11 cellular contexts compared by ENCODE assay signal in the genomic region with DNA sequence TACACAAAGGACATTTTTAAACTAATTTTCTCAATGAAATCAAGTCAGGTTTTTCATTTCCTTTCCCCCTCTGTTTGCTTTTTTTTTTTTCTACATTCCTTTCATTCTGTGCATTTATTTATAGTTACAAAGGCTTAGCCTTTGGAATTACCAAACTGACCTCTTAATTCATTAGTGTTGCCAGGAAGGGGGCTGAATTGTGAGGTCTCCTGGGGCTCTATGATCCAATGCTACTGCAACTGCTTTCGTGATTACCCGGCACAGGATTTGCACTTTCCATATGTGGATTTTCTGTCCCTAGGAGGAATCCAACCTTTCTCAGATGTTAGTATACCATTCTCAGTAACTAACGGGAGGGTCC. TPM values are rescaled to one million over a fixed set of nuclear protein-coding genes. Genes with fewer than 3 reads are reported as not detected.
A peak's percentile ranks its signal among the peaks of the same experiment; 100 is the strongest.
DNase-seq lines count a peak whose midpoint lies in the region; ATAC-seq and TF ChIP-seq lines count a peak whose summit lies in the region.
"Had no signal": no experiment of that assay in that cellular context is flagged by ENCODE, and none has a peak within 500 bp of the region (broad histone marks: within the 10 kb centered on the region; RNA-seq: fewer than 3 reads in every experiment).

No MANE protein-coding gene starts in this region.

- H3K4me1 ChIP-seq in neuronal stem cell (ENCODE audit: control insufficient read depth in 2 of 2, insufficient read depth in 1 of 2, low read depth in 1 of 2, low read length in 2 of 2) = peaks cover 18 to 36% of the 10 kb centered on the region in 2 donors

- H3K27me3 Mint-ChIP-seq in HFFc6 (ENCODE audit: insufficient read depth) = no peaks in the 10 kb centered on the region
- H3K27me3 Mint-ChIP-seq in endothelial cell (ENCODE audit: unreplicated experiment) = no peaks in the 10 kb centered on the region
- H3K27me3 Mint-ChIP-seq in stimulated activated memory B cell treated with anti-CD40 and anti-IgM and Interleukin-4, amounts not matched to agents 10 μg/mL and 1 μg/mL and 100 μg/mL, for 72 hours = no peaks in the 10 kb centered on the region
- H3K27me3 Mint-ChIP-seq: activated naive CD4-positive, alpha-beta T cell treated with anti-CD3 and anti-CD28 coated beads, Interleukin-2, amount 50 U/mL, for 24 hours had no signal

- peak overlapping the region; percentile 87 for H3K27ac ChIP-seq in neuronal stem cell (replicated peaks; ENCODE audit: low read length)

- no peak overlapping the region for H3K18ac ChIP-seq in neuronal stem cell (ENCODE audit: low read length)

- H3K4me3 ChIP-seq in neuronal stem cell (ENCODE audit: low read length in 2 of 2) = no peak overlapping the region

- H2AK5ac ChIP-seq in neuronal stem cell (ENCODE audit: low read depth, low read length) = no peak overlapping the region

- H3K4me1 Mint-ChIP-seq in HFFc6 (ENCODE audit: low read depth) = peaks cover 88% of the 10 kb centered on the region
- H3K4me1 Mint-ChIP-seq in endothelial cell (ENCODE audit: unreplicated experiment) = peaks cover 32% of the 10 kb centered on the region
- peaks cover 5% of the 10 kb centered on the region for H3K4me1 Mint-ChIP-seq in stimulated activated memory B cell treated with anti-CD40 and anti-IgM and Interleukin-4, amounts not matched to agents 10 μg/mL and 1 μg/mL and 100 μg/mL, for 72 hours

- H3K4me2 ChIP-seq in neuronal stem cell (ENCODE audit: insufficient read depth, low read length, poor library complexity, severe bottlenecking) = no peak overlapping the region

- H2BK5ac ChIP-seq in neuronal stem cell (ENCODE audit: low read length) = no peak overlapping the region

- no peak overlapping the region for H4K91ac ChIP-seq in neuronal stem cell (ENCODE audit: low read depth, low read length, poor library complexity)

- H3K9me3 Mint-ChIP-seq in HFFc6 (no peaks in the 10 kb centered on the region), endothelial cell (ENCODE audit: unreplicated experiment) (no peaks in the 10 kb centered on the region)
- no peaks in the 10 kb centered on the region for H3K9me3 Mint-ChIP-seq in stimulated activated memory B cell treated with anti-CD40 and anti-IgM and Interleukin-4, amounts not matched to agents 10 μg/mL and 1 μg/mL and 100 μg/mL, for 72 hours
- H3K9me3 Mint-ChIP-seq: activated naive CD4-positive, alpha-beta T cell treated with anti-CD3 and anti-CD28 coated beads, Interleukin-2, amount 50 U/mL, for 24 hours had no signal

- no peak overlapping the region for H4K8ac ChIP-seq in neuronal stem cell (ENCODE audit: low read depth, low read length)

- H3K23ac ChIP-seq in neuronal stem cell (ENCODE audit: low read depth, low read length, poor library complexity) = no peak overlapping the region

- H3K79me1 ChIP-seq in neuronal stem cell (ENCODE audit: low read depth, low read length) = no peaks in the 10 kb centered on the region

- peak overlapping the region; percentile 58 for H2AFZ ChIP-seq in neuronal stem cell (ENCODE audit: low read length)

- H3K27me3 ChIP-seq in neuronal stem cell (ENCODE audit: control insufficient read depth in 3 of 3, insufficient read depth in 3 of 3, low read depth in 1 of 3, low read length in 3 of 3) = no peaks in the 10 kb centered on the region

- H2BK15ac ChIP-seq in neuronal stem cell (ENCODE audit: low read length) = no peak overlapping the region

- H3K27ac Mint-ChIP-seq in HFFc6 (peak overlapping the region; percentile 94), endothelial cell (ENCODE audit: unreplicated experiment) (no peak overlapping the region)
- no peak overlapping the region for H3K27ac Mint-ChIP-seq in stimulated activated memory B cell treated with anti-CD40 and anti-IgM and Interleukin-4, amounts not matched to agents 10 μg/mL and 1 μg/mL and 100 μg/mL, for 72 hours
- H3K27ac Mint-ChIP-seq: activated naive CD4-positive, alpha-beta T cell treated with anti-CD3 and anti-CD28 coated beads, Interleukin-2, amount 50 U/mL, for 24 hours had no signal

- H3K4me3 Mint-ChIP-seq in HFFc6 (peak overlapping the region; percentile 82), endothelial cell (ENCODE audit: unreplicated experiment) (peak overlapping the region; percentile 17)
- H3K4me3 Mint-ChIP-seq in stimulated activated memory B cell treated with anti-CD40 and anti-IgM and Interleukin-4, amounts not matched to agents 10 μg/mL and 1 μg/mL and 100 μg/mL, for 72 hours = no peak overlapping the region
- H3K4me3 Mint-ChIP-seq: activated naive CD4-positive, alpha-beta T cell treated with anti-CD3 and anti-CD28 coated beads, Interleukin-2, amount 50 U/mL, for 24 hours had no signal

- peaks cover 45% of the 10 kb centered on the region for H3K36me3 Mint-ChIP-seq in HFFc6 (ENCODE audit: low read depth)
- H3K36me3 Mint-ChIP-seq in endothelial cell (ENCODE audit: low read depth, unreplicated experiment) = no peaks in the 10 kb centered on the region
- H3K36me3 Mint-ChIP-seq in stimulated activated memory B cell treated with anti-CD40 and anti-IgM and Interleukin-4, amounts not matched to agents 10 μg/mL and 1 μg/mL and 100 μg/mL, for 72 hours = peaks cover 50% of the 10 kb centered on the region

- ATAC-seq in stimulated activated memory B cell treated with anti-CD40 and anti-IgM and Interleukin-4, amounts not matched to agents 10 μg/mL and 1 μg/mL and 100 μg/mL, for 72 hours = no peak
- ATAC-seq in GM19324 (IDR thresholded peaks at IDR 0.05; ENCODE audit: low FRiP score, unreplicated experiment) (no peak), GM19023 (IDR thresholded peaks at IDR 0.05; ENCODE audit: unreplicated experiment) (no peak)

- peaks cover 2 to 15% of the 10 kb centered on the region in 2 donors for H3K9me3 ChIP-seq in neuronal stem cell (replicated peaks in 1 of 2; ENCODE audit: control insufficient read depth in 2 of 2, insufficient read depth in 1 of 2, low read depth in 1 of 2, low read length in 2 of 2)

- no peak overlapping the region for H3K9ac ChIP-seq in neuronal stem cell (ENCODE audit: low read depth, low read length, poor library complexity)

- H3K4ac ChIP-seq in neuronal stem cell (ENCODE audit: low read length) = no peak overlapping the region

- no peak for TF ChIP-seq CTCF in HFFc6 (IDR thresholded peaks at IDR 0.05)
- TF ChIP-seq CTCF in endothelial cell (IDR thresholded peaks at IDR 0.05; ENCODE audit: unreplicated experiment) = no peak

- no CpG with 5 or more reads among the region's 3 CpGs for WGBS in neuronal stem cell (ENCODE audit: extremely low coverage in 2 of 2, insufficient read length in 2 of 2, insufficient replicate concordance in 1 of 2), 2 donors

- H3K36me3 ChIP-seq in neuronal stem cell (replicated peaks in 1 of 2; ENCODE audit: control insufficient read depth in 2 of 2, insufficient read depth in 2 of 2, low read length in 2 of 2) = peaks cover 4 to 65% of the 10 kb centered on the region in 2 donors

- H2BK12ac ChIP-seq in neuronal stem cell (ENCODE audit: low read length) = no peak overlapping the region

- DNase-seq in AG20443 (ENCODE audit: low spot score) (peak; percentile 74), HFFc6 (peak; percentile 75), endothelial cell (ENCODE audit: low spot score) (no peak), neuronal stem cell (ENCODE audit: low spot score) (peak; percentile 37), DMS79 treated with DMSO at 0.1 percent for 48 hours (lab: John Stamatoyannopoulos, UW) (no peak)
- DNase-seq: NCI-H345; stimulated activated CD4-positive, alpha-beta T cell treated with anti-CD3 and anti-CD28 coated beads, Interleukin-4, amount 100 ng/mL, for 1 hour had no signal

- H3K14ac ChIP-seq in neuronal stem cell (ENCODE audit: low read length) = no peak overlapping the region

- no peak overlapping the region for H2BK120ac ChIP-seq in neuronal stem cell (ENCODE audit: low read depth, low read length)

RNA-seq across cellular contexts. Expression of gene NEDD9, which starts 35.3 kb away (rescaled TPM):
- 10 to 100 TPM; 10.3 to 19.9 (median 12.6) TPM for total RNA-seq in HFFc6 (2021; fragmentation: NEBNext Ultra II Directional; extraction: Animal tissue kit (Norgen Biotek cat#: 25700))
- total RNA-seq in endothelial cell (ENCODE audit: unreplicated experiment) = 3.2 TPM
- 6.2 TPM for polyA plus RNA-seq in neuronal stem cell (2013, experiment 1 of 2)
- polyA plus RNA-seq in neuronal stem cell (2013, experiment 2 of 2) = 6.4 TPM

Comparison
In these comparisons a context has a peak if more than half of its experiments do, and no peak if none do; other contexts are left out.
1. DNase-seq: peak in AG20443 (single experiment), HFFc6 (single experiment) and neuronal stem cell (single experiment); none in endothelial cell (single experiment) and DMS79 treated with DMSO at 0.1 percent for 48 hours (single experiment).